In genomic region chr1:19312782-19313635, GRCh38 we compare ENCODE assay signal across 1 cellular context.
A peak's percentile ranks its signal among the peaks of the same experiment; 100 is the strongest.
TF ChIP-seq lines count a peak whose summit lies in the region.

No MANE protein-coding gene starts in this region.

TF ChIP-seq in GM12878, 131 proteins besides CTCF, POLR2A, EP300 and RAD21:
- TF ChIP-seq, protein P1, sequence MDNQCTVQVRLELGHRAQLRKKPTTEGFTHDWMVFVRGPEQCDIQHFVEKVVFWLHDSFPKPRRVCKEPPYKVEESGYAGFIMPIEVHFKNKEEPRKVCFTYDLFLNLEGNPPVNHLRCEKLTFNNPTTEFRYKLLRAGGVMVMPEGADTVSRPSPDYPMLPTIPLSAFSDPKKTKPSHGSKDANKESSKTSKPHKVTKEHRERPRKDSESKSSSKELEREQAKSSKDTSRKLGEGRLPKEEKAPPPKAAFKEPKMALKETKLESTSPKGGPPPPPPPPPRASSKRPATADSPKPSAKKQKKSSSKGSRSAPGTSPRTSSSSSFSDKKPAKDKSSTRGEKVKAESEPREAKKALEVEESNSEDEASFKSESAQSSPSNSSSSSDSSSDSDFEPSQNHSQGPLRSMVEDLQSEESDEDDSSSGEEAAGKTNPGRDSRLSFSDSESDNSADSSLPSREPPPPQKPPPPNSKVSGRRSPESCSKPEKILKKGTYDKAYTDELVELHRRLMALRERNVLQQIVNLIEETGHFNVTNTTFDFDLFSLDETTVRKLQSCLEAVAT (IDR thresholded peaks at IDR 0.05), result peak; percentile 63
- 0 out of 2 replicates have a peak, but pooled peaks have one; percentile 8 for TF ChIP-seq TARDBP (IDR thresholded peaks at IDR 0.05; ENCODE audit: borderline replicate concordance)
- TF ChIP-seq, protein P2, sequence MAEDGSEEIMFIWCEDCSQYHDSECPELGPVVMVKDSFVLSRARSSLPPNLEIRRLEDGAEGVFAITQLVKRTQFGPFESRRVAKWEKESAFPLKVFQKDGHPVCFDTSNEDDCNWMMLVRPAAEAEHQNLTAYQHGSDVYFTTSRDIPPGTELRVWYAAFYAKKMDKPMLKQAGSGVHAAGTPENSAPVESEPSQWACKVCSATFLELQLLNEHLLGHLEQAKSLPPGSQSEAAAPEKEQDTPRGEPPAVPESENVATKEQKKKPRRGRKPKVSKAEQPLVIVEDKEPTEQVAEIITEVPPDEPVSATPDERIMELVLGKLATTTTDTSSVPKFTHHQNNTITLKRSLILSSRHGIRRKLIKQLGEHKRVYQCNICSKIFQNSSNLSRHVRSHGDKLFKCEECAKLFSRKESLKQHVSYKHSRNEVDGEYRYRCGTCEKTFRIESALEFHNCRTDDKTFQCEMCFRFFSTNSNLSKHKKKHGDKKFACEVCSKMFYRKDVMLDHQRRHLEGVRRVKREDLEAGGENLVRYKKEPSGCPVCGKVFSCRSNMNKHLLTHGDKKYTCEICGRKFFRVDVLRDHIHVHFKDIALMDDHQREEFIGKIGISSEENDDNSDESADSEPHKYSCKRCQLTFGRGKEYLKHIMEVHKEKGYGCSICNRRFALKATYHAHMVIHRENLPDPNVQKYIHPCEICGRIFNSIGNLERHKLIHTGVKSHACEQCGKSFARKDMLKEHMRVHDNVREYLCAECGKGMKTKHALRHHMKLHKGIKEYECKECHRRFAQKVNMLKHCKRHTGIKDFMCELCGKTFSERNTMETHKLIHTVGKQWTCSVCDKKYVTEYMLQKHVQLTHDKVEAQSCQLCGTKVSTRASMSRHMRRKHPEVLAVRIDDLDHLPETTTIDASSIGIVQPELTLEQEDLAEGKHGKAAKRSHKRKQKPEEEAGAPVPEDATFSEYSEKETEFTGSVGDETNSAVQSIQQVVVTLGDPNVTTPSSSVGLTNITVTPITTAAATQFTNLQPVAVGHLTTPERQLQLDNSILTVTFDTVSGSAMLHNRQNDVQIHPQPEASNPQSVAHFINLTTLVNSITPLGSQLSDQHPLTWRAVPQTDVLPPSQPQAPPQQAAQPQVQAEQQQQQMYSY (CRISPR knock-in tag; IDR thresholded peaks at IDR 0.05), result no peak
- 0 out of 2 replicates have a peak, but pooled peaks have one; percentile 14 for TF ChIP-seq EED (IDR thresholded peaks at IDR 0.05; ENCODE audit: low read depth)
- no peak for TF ChIP-seq RBBP5 (conservative IDR thresholded peaks at IDR 0.05)
- TF ChIP-seq EGR1 (IDR thresholded peaks at IDR 0.05; ENCODE audit: borderline replicate concordance in 1 of 2, low read depth in 2 of 2, low read length in 2 of 2), result peak in 1 of 2 experiments; percentile 64; a peak in 1 of 3 replicates
